27 cellular contexts compared by ENCODE assay signal in the genomic region with DNA sequence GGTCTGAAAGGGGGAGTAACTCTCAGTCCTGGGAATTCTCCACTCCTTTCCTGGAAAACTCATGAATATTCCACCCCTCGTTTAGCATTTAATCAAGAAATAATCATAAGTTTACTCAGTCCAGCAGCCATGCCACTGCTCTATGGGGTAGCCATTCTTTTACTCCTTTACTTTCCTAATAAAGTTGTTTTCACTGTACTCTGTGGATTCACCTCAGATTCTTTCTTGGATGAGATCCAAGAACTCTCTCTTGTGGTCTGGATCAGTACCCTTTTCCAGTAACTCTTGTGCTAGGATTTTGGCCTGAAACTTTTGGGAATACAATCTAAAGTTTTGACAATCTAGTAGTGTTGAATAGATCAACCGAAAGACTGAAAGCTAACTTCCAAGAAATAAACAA. TPM values are rescaled to one million over a fixed set of nuclear protein-coding genes. Genes with fewer than 3 reads are reported as not detected.
DNase-seq lines count a peak whose midpoint lies in the region; ATAC-seq and TF ChIP-seq lines count a peak whose summit lies in the region.
"Had no signal": no experiment of that assay in that cellular context is flagged by ENCODE, and none has a peak within 500 bp of the region (broad histone marks: within the 10 kb centered on the region; RNA-seq: fewer than 3 reads in every experiment).

No MANE protein-coding gene starts in this region.

- no peak overlapping the region for H3K27ac ChIP-seq in ACC112 (ENCODE audit: low read depth, low read length)
- H3K27ac ChIP-seq: C4-2B had no signal

- no peaks in the 10 kb centered on the region for H3K36me3 ChIP-seq in ACC112 (ENCODE audit: insufficient read depth, low read length)

- no peak overlapping the region for H3K4me3 ChIP-seq in ACC112 (ENCODE audit: low read depth, low read length)
- H3K4me3 ChIP-seq in astrocyte of the cerebellum (ENCODE audit: low read depth, low read length): no peak overlapping the region
- no peak overlapping the region for H3K4me3 ChIP-seq in fibroblast of the aortic adventitia (ENCODE audit: low read depth, low read length)

- CTCF ChIA-PET in activated naive CD4-positive, alpha-beta T cell treated with anti-CD3 and anti-CD28 coated beads, Interleukin-2, amount 10 ng/mL, durations not matched to agents 7 days and 5 days (lab: Charles Lee): interaction anchor here (0.6 to 3.2 kb wide), 2 partner anchors 108 to 142 kb away, joined by 3 to 17 read pairs; partner anchors contain the start of gene CTSO

- H3K4me1 Mint-ChIP-seq in activated naive CD4-positive, alpha-beta T cell treated with anti-CD3 and anti-CD28 coated beads, Interleukin-2, amount 10 ng/mL, durations not matched to agents 7 days and 5 days: no peaks in the 10 kb centered on the region
- H3K4me1 Mint-ChIP-seq: CD8-positive, alpha-beta memory T cell; H9 had no signal

- no peaks in the 10 kb centered on the region for H3K36me3 Mint-ChIP-seq in activated naive CD4-positive, alpha-beta T cell treated with anti-CD3 and anti-CD28 coated beads, Interleukin-2, amount 10 ng/mL, durations not matched to agents 7 days and 5 days
- H3K36me3 Mint-ChIP-seq: CD8-positive, alpha-beta memory T cell had no signal

- no peaks in the 10 kb centered on the region for H3K79me2 ChIP-seq in ACC112 (ENCODE audit: control insufficient read depth, insufficient read depth, low read length, unreplicated experiment)

- H3K27me3 ChIP-seq in ACC112 (ENCODE audit: insufficient read depth, low read length): no peaks in the 10 kb centered on the region

- H2AFZ ChIP-seq in ACC112 (ENCODE audit: low read length, unreplicated experiment): peak overlapping the region; percentile 87

- no peak for TF ChIP-seq CTCF in astrocyte of the cerebellum (IDR thresholded peaks at IDR 0.05; ENCODE audit: low read depth, low read length, missing control alignments)
- no peak for TF ChIP-seq CTCF in fibroblast of the aortic adventitia (IDR thresholded peaks at IDR 0.05; ENCODE audit: insufficient read depth, low read length)

- H3K27ac Mint-ChIP-seq in activated naive CD4-positive, alpha-beta T cell treated with anti-CD3 and anti-CD28 coated beads, Interleukin-2, amount 10 ng/mL, durations not matched to agents 7 days and 5 days: no peak overlapping the region
- H3K27ac Mint-ChIP-seq: H9 had no signal

- no peak overlapping the region for H3K4me3 Mint-ChIP-seq in activated naive CD4-positive, alpha-beta T cell treated with anti-CD3 and anti-CD28 coated beads, Interleukin-2, amount 10 ng/mL, durations not matched to agents 7 days and 5 days
- H3K4me3 Mint-ChIP-seq: CD8-positive, alpha-beta memory T cell; H9 had no signal

- no peaks in the 10 kb centered on the region for H3K27me3 Mint-ChIP-seq in activated naive CD4-positive, alpha-beta T cell treated with anti-CD3 and anti-CD28 coated beads, Interleukin-2, amount 10 ng/mL, durations not matched to agents 7 days and 5 days

- no peaks in the 10 kb centered on the region for H3K4me1 ChIP-seq in ACC112 (ENCODE audit: control insufficient read depth, insufficient read depth, low read length, unreplicated experiment)

- in situ Hi-C loops in astrocyte of the cerebellum (cut with HindIII; ENCODE audit: low sequenced_read_pairs): no loop called here

- ATAC-seq in HG03108 (IDR thresholded peaks at IDR 0.05; ENCODE audit: unreplicated experiment): no peak

- H3K9me3 Mint-ChIP-seq in activated naive CD4-positive, alpha-beta T cell treated with anti-CD3 and anti-CD28 coated beads, Interleukin-2, amount 10 ng/mL, durations not matched to agents 7 days and 5 days: no peaks in the 10 kb centered on the region
- H3K9me3 Mint-ChIP-seq: CD8-positive, alpha-beta memory T cell; H9 had no signal

- DNase-seq in LHCN-M2 (ENCODE audit: low read depth) (peak; percentile 15), astrocyte of the cerebellum (ENCODE audit: low read depth) (peak; percentile 53), fibroblast of the aortic adventitia (ENCODE audit: low read depth) (peak; percentile 45), NCI-H345 (lab: John Stamatoyannopoulos, UW) (no peak), SHP77 (lab: John Stamatoyannopoulos, UW) (no peak)
- no peak for DNase-seq in activated naive CD4-positive, alpha-beta T cell treated with anti-CD3 and anti-CD28 coated beads, Interleukin-2, amount 10 ng/mL, durations not matched to agents 7 days and 5 days
- DNase-seq: 8988T; AML-193; Calu3; CD8-positive, alpha-beta memory T cell; DMS153; H9; KBM-7; NCI-H1105; NCI-H146; NCI-H2029; NCI-H226; NCI-H524; NCI-H774; OCI-M1; Right ventricle myocardium superior had no signal

RNA-seq across cellular contexts. Expression of gene GUCY1B1, which starts 52.4 kb away (rescaled TPM):
- total RNA-seq in LHCN-M2 (2014; rRNA removed) (2.3 and 3.4 TPM in 2 replicates), fibroblast of the aortic adventitia (ENCODE audit: low replicate concordance) (2.0 and 7.0 TPM in 2 replicates)
- polyA plus RNA-seq in LHCN-M2 (2012): 1.4 TPM

RNA-seq across cellular contexts. Expression of gene ASIC5, which starts 54.9 kb away (rescaled TPM):
- not detected in 2 replicates for total RNA-seq in LHCN-M2 (2014; rRNA removed)
- polyA plus RNA-seq in LHCN-M2 (2012): not detected
- not detected in 2 replicates for total RNA-seq in fibroblast of the aortic adventitia (ENCODE audit: low replicate concordance)
- total RNA-seq: Calu3; CD8-positive, alpha-beta memory T cell; G401; H9; HT1080; Right ventricle myocardium superior had no signal
- polyA plus RNA-seq: AG04450; CD8-positive, alpha-beta memory T cell had no signal

Comparison
In these comparisons a context has a peak if more than half of its experiments do, and no peak if none do; other contexts are left out.
1. DNase-seq: peak in LHCN-M2 (single experiment), astrocyte of the cerebellum (single experiment) and fibroblast of the aortic adventitia (single experiment); none in NCI-H345 (single experiment), activated naive CD4-positive, alpha-beta T cell treated with anti-CD3 and anti-CD28 coated beads, Interleukin-2, amount 10 ng/mL, durations not matched to agents 7 days and 5 days (single experiment) and SHP77 (0 of 2).